ENCODE assay signal across 9 cellular contexts in the genomic region with DNA sequence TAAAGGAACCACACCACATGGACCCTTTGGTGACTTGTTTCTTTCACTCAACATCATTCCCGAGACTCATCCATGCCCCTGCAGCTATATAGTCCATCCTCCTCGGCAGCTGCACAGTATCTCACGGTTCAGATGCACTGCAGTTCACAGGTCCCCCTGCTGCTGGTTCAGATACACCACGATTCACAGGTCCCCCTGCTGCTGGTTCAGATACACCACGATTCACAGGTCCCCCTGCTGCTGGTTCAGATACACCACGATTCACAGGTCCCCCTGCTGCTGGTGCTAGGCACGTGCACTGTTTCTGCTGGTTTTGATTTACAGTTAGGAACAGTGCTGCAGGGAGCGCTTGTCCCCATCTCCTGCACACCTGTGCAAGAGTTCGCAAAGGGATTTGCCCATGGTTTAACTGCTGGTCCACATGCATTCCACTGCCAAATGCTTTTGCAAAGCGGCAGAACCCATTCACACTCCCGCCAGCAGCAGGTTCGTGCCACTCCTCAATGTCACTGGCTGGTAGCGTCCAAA. TPM values are rescaled to one million over a fixed set of nuclear protein-coding genes. Genes with fewer than 3 reads are reported as not detected.
A peak's percentile ranks its signal among the peaks of the same experiment; 100 is the strongest.
DNase-seq lines count a peak whose midpoint lies in the region; ATAC-seq and TF ChIP-seq lines count a peak whose summit lies in the region.
"Had no signal": no experiment of that assay in that cellular context is flagged by ENCODE, and none has a peak within 500 bp of the region (broad histone marks: within the 10 kb centered on the region; RNA-seq: fewer than 3 reads in every experiment).

No MANE protein-coding gene starts in this region.

- TF ChIP-seq CTCF in epithelial cell of proximal tubule (conservative IDR thresholded peaks at IDR 0.05; ENCODE audit: low read depth, low read length) = peak; percentile 10
- no peak for TF ChIP-seq CTCF in breast epithelium (IDR thresholded peaks at IDR 0.05)

- H3K4me3 ChIP-seq in epithelial cell of proximal tubule (ENCODE audit: low read depth, low read length) = no peak overlapping the region
- no peak overlapping the region for H3K4me3 ChIP-seq in breast epithelium
- H3K4me3 ChIP-seq: SJCRH30 had no signal

- intact Hi-C loops in breast epithelium (cut with DNase I; ENCODE audit: low total_unique reads) = loop anchor here (2.0 kb wide), 1 partner anchor 42 kb away; no protein-coding TSS in a partner anchor

- no peak for TF ChIP-seq POLR2A in breast epithelium (IDR thresholded peaks at IDR 0.05)

- H3K36me3 ChIP-seq in breast epithelium = no peaks in the 10 kb centered on the region
- H3K36me3 ChIP-seq: SJCRH30 had no signal

- no peaks in the 10 kb centered on the region for H3K4me1 ChIP-seq in breast epithelium

- H3K27me3 ChIP-seq in breast epithelium = no peaks in the 10 kb centered on the region
- H3K27me3 ChIP-seq: SJCRH30 had no signal

- no peaks in the 10 kb centered on the region for H3K9me3 ChIP-seq in breast epithelium
- H3K9me3 ChIP-seq: SJCRH30 had no signal

- peak; percentile 40 for DNase-seq in activated CD4-positive, alpha-beta T cell treated with anti-CD3 and anti-CD28 coated beads for 48 hours
- no peak for DNase-seq in activated CD4-positive, alpha-beta T cell treated with anti-CD3 and anti-CD28 coated beads, Interleukin-2, amount 50 U/mL, for 1 hour
- DNase-seq in Kasumi-1 (lab: John Stamatoyannopoulos, UW) (peak; percentile 33 to 49), epithelial cell of proximal tubule (ENCODE audit: low read depth) (no peak), breast epithelium (ENCODE audit: low spot score in 2 of 2) (no peak)
- DNase-seq: NCI-H1105 treated with DMSO at 0.1 percent for 48 hours, SJCRH30 had no signal

- no peak for ATAC-seq in HG02610 (IDR thresholded peaks at IDR 0.05; ENCODE audit: unreplicated experiment)

- no peak overlapping the region for H3K27ac ChIP-seq in breast epithelium
- H3K27ac ChIP-seq: SJCRH30 had no signal

RNA-seq across cellular contexts. Expression of a gene that starts 3.8 kb away (rescaled TPM):
- total RNA-seq in epithelial cell of proximal tubule = 17.0 and 23.3 TPM in 2 replicates
- 10 to 100 TPM; 17.0 to 25.8 (median 21.0) TPM for total RNA-seq in breast epithelium

RNA-seq across cellular contexts. Expression of a gene that starts 3.9 kb away (rescaled TPM):
- total RNA-seq in epithelial cell of proximal tubule (not detected in 2 replicates), breast epithelium (1 to 10 TPM in 2 of 3 donors, not detected in 1; 1.2 to 9.5 TPM)

RNA-seq across cellular contexts. Expression of a gene that starts 24.5 kb away (rescaled TPM):
- total RNA-seq in epithelial cell of proximal tubule (56.2 and 76.3 TPM in 2 replicates), breast epithelium (100 to 1,000 TPM in 2 of 3 donors, 10 to 100 TPM in 1; 95.4 to 142 (median 121) TPM)

RNA-seq across cellular contexts. Expression of a gene that starts 45.6 kb away (rescaled TPM):
- total RNA-seq in epithelial cell of proximal tubule (30.4 and 31.9 TPM in 2 replicates), breast epithelium (10 to 100 TPM; 29.5 to 52.7 (median 39.0) TPM)

RNA-seq across cellular contexts. Expression of a gene that starts 49.8 kb away (rescaled TPM):
- not detected in 2 replicates for total RNA-seq in epithelial cell of proximal tubule
- under 1 TPM in 2 of 3 donors, not detected in 1; 0.15 to 0.96 TPM for total RNA-seq in breast epithelium
- total RNA-seq: astrocyte had no signal

Comparison
In these comparisons a context has a peak if more than half of its experiments do, and no peak if none do; other contexts are left out.
1. DNase-seq: peak in activated CD4-positive, alpha-beta T cell treated with anti-CD3 and anti-CD28 coated beads for 48 hours (single experiment) and Kasumi-1 (2 of 2); none in activated CD4-positive, alpha-beta T cell treated with anti-CD3 and anti-CD28 coated beads, Interleukin-2, amount 50 U/mL, for 1 hour (single experiment), epithelial cell of proximal tubule (single experiment) and breast epithelium (0 of 2).